Comparison of ENCODE assay signal across 1 cellular context in the genomic region with DNA sequence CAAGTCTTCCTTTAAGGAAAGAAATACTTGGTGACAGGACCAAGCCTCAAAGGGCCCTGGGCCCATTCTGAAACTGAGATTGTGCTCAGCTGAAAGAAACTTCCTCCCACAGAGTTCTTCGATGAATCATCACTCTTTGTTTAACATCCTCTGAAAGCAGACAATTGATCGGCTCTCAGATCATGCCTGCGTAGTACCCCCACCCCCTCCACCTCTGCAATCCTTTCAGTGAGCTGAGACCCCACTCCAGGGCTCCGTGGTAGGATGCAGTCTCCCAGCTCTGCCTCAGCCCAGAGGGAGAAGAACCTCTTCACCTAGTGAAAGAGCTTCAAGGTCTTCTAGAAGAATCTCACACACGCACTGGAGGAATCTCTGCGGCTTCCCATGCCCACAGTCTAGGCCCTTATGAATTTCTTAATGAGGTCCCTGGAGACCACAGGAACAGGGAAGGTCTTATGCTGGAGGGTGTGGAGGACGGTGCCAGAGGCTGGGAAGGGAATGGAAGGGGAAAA.
TF ChIP-seq lines count a peak whose summit lies in the region.

No MANE protein-coding gene starts in this region.

TF ChIP-seq in GM12878, 131 proteins besides CTCF, POLR2A, EP300 and RAD21 (continued from another document):
- TF ChIP-seq, protein P1, sequence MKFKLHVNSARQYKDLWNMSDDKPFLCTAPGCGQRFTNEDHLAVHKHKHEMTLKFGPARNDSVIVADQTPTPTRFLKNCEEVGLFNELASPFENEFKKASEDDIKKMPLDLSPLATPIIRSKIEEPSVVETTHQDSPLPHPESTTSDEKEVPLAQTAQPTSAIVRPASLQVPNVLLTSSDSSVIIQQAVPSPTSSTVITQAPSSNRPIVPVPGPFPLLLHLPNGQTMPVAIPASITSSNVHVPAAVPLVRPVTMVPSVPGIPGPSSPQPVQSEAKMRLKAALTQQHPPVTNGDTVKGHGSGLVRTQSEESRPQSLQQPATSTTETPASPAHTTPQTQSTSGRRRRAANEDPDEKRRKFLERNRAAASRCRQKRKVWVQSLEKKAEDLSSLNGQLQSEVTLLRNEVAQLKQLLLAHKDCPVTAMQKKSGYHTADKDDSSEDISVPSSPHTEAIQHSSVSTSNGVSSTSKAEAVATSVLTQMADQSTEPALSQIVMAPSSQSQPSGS (IDR thresholded peaks at IDR 0.05; ENCODE audit: low read length) = peak; percentile 32; the same call in 1 of the 2 replicates
- TF ChIP-seq TAF1 (IDR thresholded peaks at IDR 0.05; ENCODE audit: borderline replicate concordance, low read depth, low read length) (no peak), MEF2A (IDR thresholded peaks at IDR 0.05; ENCODE audit: insufficient read depth, low read depth, low read length) (no peak)
